In genomic region chr13:45341799-45342584, GRCh38 we compare ENCODE assay signal across 1 cellular context.
TF ChIP-seq lines count a peak whose summit lies in the region.

No MANE protein-coding gene starts in this region.

TF ChIP-seq in A549, 52 proteins besides CTCF, POLR2A, EP300 and RAD21 (continued from another document):
- TF ChIP-seq, protein P1, sequence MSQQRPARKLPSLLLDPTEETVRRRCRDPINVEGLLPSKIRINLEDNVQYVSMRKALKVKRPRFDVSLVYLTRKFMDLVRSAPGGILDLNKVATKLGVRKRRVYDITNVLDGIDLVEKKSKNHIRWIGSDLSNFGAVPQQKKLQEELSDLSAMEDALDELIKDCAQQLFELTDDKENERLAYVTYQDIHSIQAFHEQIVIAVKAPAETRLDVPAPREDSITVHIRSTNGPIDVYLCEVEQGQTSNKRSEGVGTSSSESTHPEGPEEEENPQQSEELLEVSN (IDR thresholded peaks at IDR 0.05; ENCODE audit: borderline replicate concordance, low read depth): no peak
- no peak for TF ChIP-seq REST (IDR thresholded peaks at IDR 0.05)
- no peak for TF ChIP-seq CBX2 (IDR thresholded peaks at IDR 0.05; ENCODE audit: borderline replicate concordance, low read depth)
- TF ChIP-seq NFE2L2 (conservative IDR thresholded peaks at IDR 0.05; ENCODE audit: low read length): no peak
- no peak for TF ChIP-seq TP53 (CRISPR knock-in tag; IDR thresholded peaks at IDR 0.05)
- TF ChIP-seq PBX3 (IDR thresholded peaks at IDR 0.05): no peak
- TF ChIP-seq GATA3 (IDR thresholded peaks at IDR 0.05; ENCODE audit: borderline replicate concordance): no peak
- TF ChIP-seq MAZ (IDR thresholded peaks at IDR 0.05; ENCODE audit: borderline replicate concordance, low read depth, low read length): no peak
- TF ChIP-seq HOXB13 (CRISPR knock-in tag; IDR thresholded peaks at IDR 0.05; ENCODE audit: low read depth): no peak
